8 cellular contexts compared by ENCODE assay signal in genomic region chr15:84725001-84725491, GRCh38. TPM values are rescaled to one million over a fixed set of nuclear protein-coding genes. Genes with fewer than 3 reads are reported as not detected.
DNase-seq lines count a peak whose midpoint lies in the region; ATAC-seq and TF ChIP-seq lines count a peak whose summit lies in the region.

No MANE protein-coding gene starts in this region.

- no peak for TF ChIP-seq POLR2A in lower leg skin (IDR thresholded peaks at IDR 0.05)

- no peaks in the 10 kb centered on the region for H3K9me3 Mint-ChIP-seq in activated T-helper 1 cell treated with anti-CD3 and anti-CD28 coated beads, Interleukin-12 subunit alpha, Interleukin-12 subunit beta, Interleukin-2, Interleukin-4 antibody, amounts not matched to agents 30 ng/mL and 10 ng/mL and 1 ng/mL, durations not matched to agents 14 hours and 24 hours and 36 hours

- in situ Hi-C loops in GM13976 (cut with MboI; ENCODE audit: low sequenced_read_pairs, unreplicated experiment), result no loop called here

- peaks cover 1% of the 10 kb centered on the region for H3K36me3 Mint-ChIP-seq in activated T-helper 1 cell treated with anti-CD3 and anti-CD28 coated beads, Interleukin-12 subunit alpha, Interleukin-12 subunit beta, Interleukin-2, Interleukin-4 antibody, amounts not matched to agents 30 ng/mL and 10 ng/mL and 1 ng/mL, durations not matched to agents 14 hours and 24 hours and 36 hours (ENCODE audit: low read depth)

- intact Hi-C loops in activated T-helper 1 cell treated with anti-CD3 and anti-CD28 coated beads, Interleukin-12 subunit alpha, Interleukin-12 subunit beta, Interleukin-2, Interleukin-4 antibody, amounts not matched to agents 30 ng/mL and 10 ng/mL and 1 ng/mL, durations not matched to agents 14 hours and 24 hours and 36 hours (cut with micrococcal nuclease), result no loop called here
- intact Hi-C loops in lower leg skin (cut with DNase I; ENCODE audit: low total_unique reads), result no loop called here

- peak overlapping the region; percentile 67 for H3K4me3 Mint-ChIP-seq in activated T-helper 1 cell treated with anti-CD3 and anti-CD28 coated beads, Interleukin-12 subunit alpha, Interleukin-12 subunit beta, Interleukin-2, Interleukin-4 antibody, amounts not matched to agents 30 ng/mL and 10 ng/mL and 1 ng/mL, durations not matched to agents 14 hours and 24 hours and 36 hours

- no peak overlapping the region for H3K4me3 ChIP-seq in lower leg skin (ENCODE audit: low read depth, poor library complexity, severe bottlenecking)

- H3K27ac Mint-ChIP-seq in activated T-helper 1 cell treated with anti-CD3 and anti-CD28 coated beads, Interleukin-12 subunit alpha, Interleukin-12 subunit beta, Interleukin-2, Interleukin-4 antibody, amounts not matched to agents 30 ng/mL and 10 ng/mL and 1 ng/mL, durations not matched to agents 14 hours and 24 hours and 36 hours, result peak overlapping the region; percentile 92

- DNase-seq in GM13976 (ENCODE audit: low spot score), result peak; percentile 49
- no peak for DNase-seq in activated T-helper 1 cell treated with anti-CD3 and anti-CD28 coated beads, Interleukin-12 subunit alpha, Interleukin-12 subunit beta, Interleukin-2, Interleukin-4 antibody, amounts not matched to agents 30 ng/mL and 10 ng/mL and 1 ng/mL, durations not matched to agents 14 hours and 24 hours and 36 hours (ENCODE audit: low spot score)
- DNase-seq in lower leg skin (ENCODE audit: low spot score in 2 of 2), result peak; percentile 38 to 54
- DNase-seq in NCI-H1694 (lab: John Stamatoyannopoulos, UW), result no peak

- ATAC-seq in HG03460 (IDR thresholded peaks at IDR 0.05; ENCODE audit: unreplicated experiment), result peak; percentile 71
- no peak for ATAC-seq in HG03565 (IDR thresholded peaks at IDR 0.05; ENCODE audit: unreplicated experiment)
- no peak for ATAC-seq in HG03442 (IDR thresholded peaks at IDR 0.05; ENCODE audit: unreplicated experiment)
- ATAC-seq in HG03159 (IDR thresholded peaks at IDR 0.05; ENCODE audit: unreplicated experiment), result no peak

- no peaks in the 10 kb centered on the region for H3K27me3 Mint-ChIP-seq in activated T-helper 1 cell treated with anti-CD3 and anti-CD28 coated beads, Interleukin-12 subunit alpha, Interleukin-12 subunit beta, Interleukin-2, Interleukin-4 antibody, amounts not matched to agents 30 ng/mL and 10 ng/mL and 1 ng/mL, durations not matched to agents 14 hours and 24 hours and 36 hours (ENCODE audit: insufficient read depth)

- H3K4me1 Mint-ChIP-seq in activated T-helper 1 cell treated with anti-CD3 and anti-CD28 coated beads, Interleukin-12 subunit alpha, Interleukin-12 subunit beta, Interleukin-2, Interleukin-4 antibody, amounts not matched to agents 30 ng/mL and 10 ng/mL and 1 ng/mL, durations not matched to agents 14 hours and 24 hours and 36 hours (ENCODE audit: low read depth), result peaks cover 27% of the 10 kb centered on the region

- TF ChIP-seq CTCF in GM13976 (IDR thresholded peaks at IDR 0.05; ENCODE audit: borderline replicate concordance, control extremely low read depth, extremely low read depth, insufficient read depth, missing control alignments), result no peak
- no peak for TF ChIP-seq CTCF in lower leg skin (IDR thresholded peaks at IDR 0.05)

- 0% methylated on average over 1 of the region's 1 CpG for WGBS in lower leg skin, 2 donors

RNA-seq across cellular contexts. Expression of gene SEC11A, which starts 9.1 kb away (rescaled TPM):
- total RNA-seq in activated T-helper 1 cell treated with anti-CD3 and anti-CD28 coated beads, Interleukin-12 subunit alpha, Interleukin-12 subunit beta, Interleukin-2, Interleukin-4 antibody, amounts not matched to agents 30 ng/mL and 10 ng/mL and 1 ng/mL, durations not matched to agents 14 hours and 24 hours and 36 hours, result 97.3 and 105 TPM in 2 replicates
- 10 to 100 TPM; 44.0 to 88.4 (median 63.1) TPM for total RNA-seq in lower leg skin

RNA-seq across cellular contexts. Expression of gene ZNF592, which starts 23.3 kb away (rescaled TPM):
- total RNA-seq in activated T-helper 1 cell treated with anti-CD3 and anti-CD28 coated beads, Interleukin-12 subunit alpha, Interleukin-12 subunit beta, Interleukin-2, Interleukin-4 antibody, amounts not matched to agents 30 ng/mL and 10 ng/mL and 1 ng/mL, durations not matched to agents 14 hours and 24 hours and 36 hours, result 29.9 and 30.9 TPM in 2 replicates
- total RNA-seq in lower leg skin, result 10 to 100 TPM; 15.8 to 25.5 (median 21.1) TPM

Comparison
In these comparisons a context has a peak if more than half of its experiments do, and no peak if none do; other contexts are left out.
1. DNase-seq: peak in GM13976 (single experiment) and lower leg skin (2 of 2); none in activated T-helper 1 cell treated with anti-CD3 and anti-CD28 coated beads, Interleukin-12 subunit alpha, Interleukin-12 subunit beta, Interleukin-2, Interleukin-4 antibody, amounts not matched to agents 30 ng/mL and 10 ng/mL and 1 ng/mL, durations not matched to agents 14 hours and 24 hours and 36 hours (single experiment) and NCI-H1694 (single experiment).